Comparison of ENCODE assay signal across 27 cellular contexts in genomic region chr9:110248361-110248760, GRCh38. TPM values are rescaled to one million over a fixed set of nuclear protein-coding genes. Genes with fewer than 3 reads are reported as not detected.
A peak's percentile ranks its signal among the peaks of the same experiment; 100 is the strongest.
DNase-seq lines count a peak whose midpoint lies in the region; ATAC-seq, FAIRE-seq and TF ChIP-seq lines count a peak whose summit lies in the region.
"Had no signal": no experiment of that assay in that cellular context is flagged by ENCODE, and none has a peak within 500 bp of the region (broad histone marks: within the 10 kb centered on the region; RNA-seq: fewer than 3 reads in every experiment).

No MANE protein-coding gene starts in this region.

- H3K4me3 ChIP-seq in RWPE2 (ENCODE audit: severe bottlenecking) (no peak overlapping the region), epithelial cell of esophagus (ENCODE audit: low read length) (no peak overlapping the region), HepG2 (replicated peaks in 1 of 3; ENCODE audit: insufficient read depth in 1 of 3, low read depth in 2 of 3, low read length in 3 of 3) (no peak overlapping the region)
- H3K4me3 ChIP-seq: BLaER1, Peyer's patch had no signal

- POLR2A ChIA-PET in HepG2 (lab: Yijun Ruan, JAX): no interaction called here

- CTCF ChIA-PET in HepG2 (lab: Yijun Ruan, JAX; ENCODE audit: low intra/inter-chr PET ratio, low total read pairs): no interaction called here

- no peak overlapping the region for H3K27ac ChIP-seq in RWPE2 (ENCODE audit: poor library complexity, severe bottlenecking)
- H3K27ac ChIP-seq in HepG2 (ENCODE audit: extremely low read length, insufficient read depth, low read length): no peak overlapping the region
- H3K27ac ChIP-seq: BLaER1, HL-60, Peyer's patch had no signal

- no peak overlapping the region for H3K9ac ChIP-seq in HepG2 (ENCODE audit: insufficient read depth, low read depth, low read length)
- H3K9ac ChIP-seq: BLaER1 had no signal

- H3K36me3 ChIP-seq in RWPE2 (ENCODE audit: low read depth) (peaks cover 78% of the 10 kb centered on the region), HepG2 (replicated peaks in 1 of 2; ENCODE audit: control insufficient read depth in 1 of 2, insufficient read depth in 2 of 2, low read length in 2 of 2) (peaks cover 17 to 54% of the 10 kb centered on the region in 2 experiments)

- DNase-seq in GM12891 (ENCODE audit: insufficient read length, low spot score) (no peak), RWPE2 (ENCODE audit: low spot score) (no peak), epithelial cell of esophagus (ENCODE audit: low read depth) (peak; percentile 80), HepG2 (ENCODE audit: low spot score) (no peak), NCI-H2196 (lab: John Stamatoyannopoulos, UW; ENCODE audit: unreplicated experiment) (no peak), DMS53 (lab: John Stamatoyannopoulos, UW) (no peak), NCI-H2227 treated with DMSO at 0.1 percent for 48 hours (lab: John Stamatoyannopoulos, UW) (no peak), OCI-M1 (lab: John Stamatoyannopoulos, UW) (no peak)
- DNase-seq: Calu3; CD4-positive, alpha-beta memory T cell; H7; HFFc6; Kasumi-1; MM.1S; NCI-H1092 treated with DMSO at 0.1 percent for 48 hours; NCI-H146; NCI-H2029 treated with DMSO at 0.1 percent for 48 hours; NCI-H2171; Peyer's patch had no signal

- TF ChIP-seq CTCF in RWPE2 (IDR thresholded peaks at IDR 0.05; ENCODE audit: poor library complexity, severe bottlenecking): no peak
- no peak for TF ChIP-seq CTCF in epithelial cell of esophagus (IDR thresholded peaks at IDR 0.05; ENCODE audit: insufficient read depth, low read depth, low read length, missing control alignments)
- TF ChIP-seq CTCF in HepG2 (CRISPR knock-in tag; IDR thresholded peaks at IDR 0.05): no peak

- no peak overlapping the region for H2AFZ ChIP-seq in HepG2 (ENCODE audit: low read length)

- peaks cover 9% of the 10 kb centered on the region for H3K4me1 ChIP-seq in RWPE2 (ENCODE audit: insufficient read depth, poor library complexity, severe bottlenecking)
- peaks cover 43% of the 10 kb centered on the region for H3K4me1 ChIP-seq in HepG2 (ENCODE audit: insufficient read depth, low read length)

- intact Hi-C loops in HepG2 (cut with micrococcal nuclease; ENCODE audit: unreplicated experiment): no loop called here

- TF ChIP-seq RAD21 in HepG2 (CRISPR knock-in tag; IDR thresholded peaks at IDR 0.05): no peak

- peaks cover 58% of the 10 kb centered on the region for H4K20me1 ChIP-seq in HepG2 (ENCODE audit: insufficient read depth, low read length)

- no TSS peak for BruUV-seq in HepG2 (replicated peaks; lab: Mats Ljungman, UMichigan)

- no peaks in the 10 kb centered on the region for H3K27me3 ChIP-seq in RWPE2 (ENCODE audit: insufficient read depth, poor library complexity, severe bottlenecking)
- no peaks in the 10 kb centered on the region for H3K27me3 ChIP-seq in HepG2 (ENCODE audit: control insufficient read depth in 1 of 2, insufficient read depth in 2 of 2, low read length in 2 of 2)
- H3K27me3 ChIP-seq: BLaER1, Peyer's patch had no signal

- peak; percentile 73 for ATAC-seq in RWPE2 (ENCODE audit: low read depth)
- ATAC-seq in HepG2: no peak; the same call in 2 of the 3 replicates
- ATAC-seq: Right ventricle myocardium inferior had no signal

- H3K9me3 ChIP-seq in RWPE2 (ENCODE audit: severe bottlenecking) (no peaks in the 10 kb centered on the region), HepG2 (ENCODE audit: low read length) (no peaks in the 10 kb centered on the region)
- H3K9me3 ChIP-seq: BLaER1, Peyer's patch had no signal

- WGBS in HepG2 (ENCODE audit: low lambda C conversion rate): 63% methylated on average over 2 of the region's 2 CpGs

- no peak overlapping the region for H3K4me2 ChIP-seq in HepG2 (ENCODE audit: low read depth, low read length)
- H3K4me2 ChIP-seq: BLaER1 had no signal

- FAIRE-seq in GM12891 (lab: Jason Lieb, UNC) (peak; percentile 66), HepG2 (lab: Jason Lieb, UNC) (no peak)

- in situ Hi-C loops in HepG2 (cut with HindIII; ENCODE audit: extremely low pct_ligation_motif_present, low pct_unique_long_range_greater_than_20kb): no loop called here

- no peak for TF ChIP-seq EP300 in HepG2 (IDR thresholded peaks at IDR 0.05; ENCODE audit: low read depth in 2 of 2, low read length in 2 of 2)
- no peak for TF ChIP-seq EP300 in HepG2 (CRISPR knock-in tag; IDR thresholded peaks at IDR 0.05; ENCODE audit: borderline replicate concordance)

- TF ChIP-seq POLR2A in GM12891 (IDR thresholded peaks at IDR 0.05; ENCODE audit: low read depth, low read length) (no peak), HepG2 (IDR thresholded peaks at IDR 0.05; ENCODE audit: insufficient read depth in 1 of 2, low read depth in 2 of 2, low read length in 2 of 2) (no peak)

- H3K79me2 ChIP-seq in HepG2 (ENCODE audit: insufficient read depth, low read length): peaks cover 60% of the 10 kb centered on the region

TF ChIP-seq in GM12891, 5 proteins besides CTCF, POLR2A, EP300 and RAD21:
- TF ChIP-seq SPI1 (IDR thresholded peaks at IDR 0.05; ENCODE audit: low read depth, low read length) (no peak), POU2F2 (IDR thresholded peaks at IDR 0.05; ENCODE audit: low read depth, low read length) (no peak), POLR2AphosphoS5 (IDR thresholded peaks at IDR 0.05; ENCODE audit: low read depth, low read length) (no peak), PAX5 (IDR thresholded peaks at IDR 0.05; ENCODE audit: insufficient read depth, low read length, severe bottlenecking) (no peak)

TF ChIP-seq in HepG2, 621 proteins besides CTCF, POLR2A, EP300 and RAD21 (continues in another document):
- TF ChIP-seq BCL6 (CRISPR knock-in tag; IDR thresholded peaks at IDR 0.05) (peak; percentile 68; the same call in 1 of the 2 replicates), NR2F2 (IDR thresholded peaks at IDR 0.05; ENCODE audit: borderline replicate concordance, low read depth) (no peak), MZF1 (CRISPR knock-in tag; IDR thresholded peaks at IDR 0.05; ENCODE audit: borderline replicate concordance) (no peak), CEBPB (IDR thresholded peaks at IDR 0.05; ENCODE audit: borderline replicate concordance, low read depth, low read length) (peak; percentile 95), ZNF879 (CRISPR knock-in tag; IDR thresholded peaks at IDR 0.05) (no peak), FOSL2 (CRISPR knock-in tag; IDR thresholded peaks at IDR 0.05) (0 out of 2 replicates have a peak, but pooled peaks have one; percentile 29), CEBPG (CRISPR knock-in tag; IDR thresholded peaks at IDR 0.05) (peak; percentile 79)

RNA-seq across cellular contexts. Expression of gene TXN, which starts 7.9 kb away (rescaled TPM):
- polyA plus RNA-seq in GM12891 (2012; ENCODE audit: low read depth, missing spikeins): 379 TPM
- total RNA-seq in HepG2 (2016; rRNA removed; fragmentation: Illumina TruSeq; extraction: Trizol): 470 and 599 TPM in 2 replicates
- total RNA-seq in HepG2 (2016; cell fraction: cytosol; rRNA removed; fragmentation: Illumina TruSeq; extraction: Trizol; ENCODE audit: low read depth): 226 and 278 TPM in 2 replicates
- total RNA-seq in HepG2 (2016; cell fraction: insoluble cytoplasmic fraction; rRNA removed; fragmentation: Illumina TruSeq; extraction: Trizol): 454 and 625 TPM in 2 replicates
- total RNA-seq in HepG2 (2016; cell fraction: membrane; rRNA removed; fragmentation: Illumina TruSeq; extraction: Trizol): 196 and 214 TPM in 2 replicates
- total RNA-seq in HepG2 (2016; cell fraction: nucleus; rRNA removed; fragmentation: Illumina TruSeq; extraction: Trizol): 164 and 180 TPM in 2 replicates
- 275 and 364 TPM in 2 replicates for polyA plus RNA-seq in HepG2 (2011; rRNA removed)
- 251 and 342 TPM in 2 replicates for polyA plus RNA-seq in HepG2 (2011; cell fraction: cytosol; rRNA removed)
- polyA plus RNA-seq in HepG2 (2011; cell fraction: nucleus; rRNA removed): 57.6 and 73.3 TPM in 2 replicates
- 339 and 368 TPM in 2 replicates for polyA plus RNA-seq in HepG2 (2012)
- polyA plus RNA-seq in HepG2 (2016; cell fraction: cytosol; fragmentation: Illumina TruSeq; extraction: Trizol; ENCODE audit: low read depth): 309 and 380 TPM in 2 replicates
- polyA plus RNA-seq in HepG2 (2016; cell fraction: insoluble cytoplasmic fraction; fragmentation: Illumina TruSeq; extraction: Trizol; ENCODE audit: low read depth): 631 and 700 TPM in 2 replicates
- polyA plus RNA-seq in HepG2 (2016; cell fraction: membrane; fragmentation: Illumina TruSeq; extraction: Trizol; ENCODE audit: low read depth): 208 and 237 TPM in 2 replicates
- 310 and 322 TPM in 2 replicates for polyA plus RNA-seq in HepG2 (2016; cell fraction: nucleus; fragmentation: Illumina TruSeq; extraction: Trizol; ENCODE audit: insufficient read depth, low read depth)
- polyA minus RNA-seq in HepG2 (2011; rRNA and poly(A)+ RNA removed; ENCODE audit: low replicate concordance): 56.5 and 182 TPM in 2 replicates
- 56.3 and 57.5 TPM in 2 replicates for polyA minus RNA-seq in HepG2 (2011; cell fraction: cytosol; rRNA and poly(A)+ RNA removed)
- 25.4 and 39.5 TPM in 2 replicates for polyA minus RNA-seq in HepG2 (2011; cell fraction: nucleus; rRNA and poly(A)+ RNA removed)

RNA-seq across cellular contexts. Expression of gene C9orf152, which starts 40.4 kb away (rescaled TPM):
- not detected for polyA plus RNA-seq in GM12891 (2012; ENCODE audit: low read depth, missing spikeins)
- total RNA-seq in HepG2 (2016; rRNA removed; fragmentation: Illumina TruSeq; extraction: Trizol): 0.24 and 0.67 TPM in 2 replicates
- 0.09 and 0.20 TPM in 2 replicates for total RNA-seq in HepG2 (2016; cell fraction: cytosol; rRNA removed; fragmentation: Illumina TruSeq; extraction: Trizol; ENCODE audit: low read depth)
- 0.24 and 0.42 TPM in 2 replicates for total RNA-seq in HepG2 (2016; cell fraction: insoluble cytoplasmic fraction; rRNA removed; fragmentation: Illumina TruSeq; extraction: Trizol)
- 0.48 and 0.56 TPM in 2 replicates for total RNA-seq in HepG2 (2016; cell fraction: membrane; rRNA removed; fragmentation: Illumina TruSeq; extraction: Trizol)
- total RNA-seq in HepG2 (2016; cell fraction: nucleus; rRNA removed; fragmentation: Illumina TruSeq; extraction: Trizol): 0.13 TPM in 1 of 2 replicates, not detected in the other
- polyA plus RNA-seq in HepG2 (2011; rRNA removed): 0.18 and 0.48 TPM in 2 replicates
- 0.15 and 0.16 TPM in 2 replicates for polyA plus RNA-seq in HepG2 (2011; cell fraction: cytosol; rRNA removed)
- polyA plus RNA-seq in HepG2 (2011; cell fraction: nucleus; rRNA removed): 0.09 and 0.18 TPM in 2 replicates
- 0.24 and 0.53 TPM in 2 replicates for polyA plus RNA-seq in HepG2 (2012)
- 0.19 and 0.31 TPM in 2 replicates for polyA plus RNA-seq in HepG2 (2016; cell fraction: cytosol; fragmentation: Illumina TruSeq; extraction: Trizol; ENCODE audit: low read depth)
- polyA plus RNA-seq in HepG2 (2016; cell fraction: insoluble cytoplasmic fraction; fragmentation: Illumina TruSeq; extraction: Trizol; ENCODE audit: low read depth): 1.7 and 2.2 TPM in 2 replicates
- 0.93 and 1.0 TPM in 2 replicates for polyA plus RNA-seq in HepG2 (2016; cell fraction: membrane; fragmentation: Illumina TruSeq; extraction: Trizol; ENCODE audit: low read depth)
- polyA plus RNA-seq in HepG2 (2016; cell fraction: nucleus; fragmentation: Illumina TruSeq; extraction: Trizol; ENCODE audit: insufficient read depth, low read depth): 0.94 and 1.7 TPM in 2 replicates
- polyA minus RNA-seq in HepG2 (2011; rRNA and poly(A)+ RNA removed; ENCODE audit: low replicate concordance): 0.60 TPM in 1 of 2 replicates, not detected in the other
- 0.40 and 0.79 TPM in 2 replicates for polyA minus RNA-seq in HepG2 (2011; cell fraction: cytosol; rRNA and poly(A)+ RNA removed)
- polyA minus RNA-seq in HepG2 (2011; cell fraction: nucleus; rRNA and poly(A)+ RNA removed): 0.13 TPM in 1 of 2 replicates, not detected in the other
- total RNA-seq: A673; CD4-positive, alpha-beta memory T cell; H7; HFFc6; HT1080; NCI-H460; Right ventricle myocardium inferior; SK-MEL-5 had no signal
- polyA plus RNA-seq: CD4-positive, alpha-beta memory T cell; IgD-negative memory B cell had no signal
